In genomic region chr1:3251099-3251809, GRCh38 we compare ENCODE assay signal across 20 cellular contexts.
DNase-seq lines count a peak whose midpoint lies in the region; ATAC-seq and TF ChIP-seq lines count a peak whose summit lies in the region.
"Had no signal": no experiment of that assay in that cellular context is flagged by ENCODE, and none has a peak within 500 bp of the region (broad histone marks: within the 10 kb centered on the region; RNA-seq: fewer than 3 reads in every experiment).

No MANE protein-coding gene starts in this region.

- no peak overlapping the region for H3K27ac ChIP-seq in right cardiac atrium (ENCODE audit: low read length)
- peak overlapping the region in 3 of 4 donors; percentile 70 to 82 (median 77) for H3K27ac ChIP-seq in body of pancreas
- H3K27ac ChIP-seq in aorta (ENCODE audit: low read depth in 1 of 2, low read length in 2 of 2), result no peak overlapping the region
- H3K27ac ChIP-seq: GM23248 had no signal

- intact Hi-C loops in Right ventricle myocardium inferior (cut with DNase I) (no loop called here), right cardiac atrium (cut with DNase I) (no loop called here), body of pancreas (cut with DNase I) (no loop called here), aorta (cut with DNase I) (no loop called here)

- H3K9me3 ChIP-seq in right cardiac atrium (ENCODE audit: control insufficient read depth, low read length), result no peaks in the 10 kb centered on the region
- no peaks in the 10 kb centered on the region for H3K9me3 ChIP-seq in body of pancreas
- H3K9me3 ChIP-seq in mucosa of stomach (ENCODE audit: control insufficient read depth, low read length), result no peaks in the 10 kb centered on the region
- H3K9me3 ChIP-seq in aorta (ENCODE audit: control insufficient read depth, low read length), result no peaks in the 10 kb centered on the region
- H3K9me3 ChIP-seq: BE2C, HAP-1 had no signal

- TF ChIP-seq CTCF in body of pancreas (IDR thresholded peaks at IDR 0.05), result no peak

- H3K27me3 ChIP-seq in right cardiac atrium (ENCODE audit: control insufficient read depth, insufficient read depth) (no peaks in the 10 kb centered on the region), body of pancreas (no peaks in the 10 kb centered on the region), mucosa of stomach (ENCODE audit: control insufficient read depth, insufficient read depth, low read length) (no peaks in the 10 kb centered on the region), aorta (ENCODE audit: control insufficient read depth in 1 of 2, insufficient read depth in 2 of 2, low read length in 1 of 2) (no peaks in the 10 kb centered on the region)

- H3K4me1 ChIP-seq in right cardiac atrium (ENCODE audit: control insufficient read depth, insufficient read depth, low read length), result peaks cover 3% of the 10 kb centered on the region
- peaks cover 48% of the 10 kb centered on the region for H3K4me1 ChIP-seq in body of pancreas
- peaks cover 68% of the 10 kb centered on the region for H3K4me1 ChIP-seq in mucosa of stomach (ENCODE audit: control insufficient read depth, insufficient read depth, low read length)
- no peaks in the 10 kb centered on the region for H3K4me1 ChIP-seq in aorta (ENCODE audit: control insufficient read depth in 1 of 2, insufficient read depth in 2 of 2, low read length in 2 of 2)
- H3K4me1 ChIP-seq: BE2C had no signal

- WGBS in right cardiac atrium, result 74% methylated on average over 24 of the region's 24 CpGs
- 33 to 47% methylated on average over 15 to 23 of the region's 24 CpGs for WGBS in body of pancreas, 2 donors
- 77 to 80% methylated on average over 24 of the region's 24 CpGs for WGBS in aorta, 2 donors

- no peak for TF ChIP-seq POLR2A in body of pancreas (IDR thresholded peaks at IDR 0.05)

- ATAC-seq in Right ventricle myocardium inferior (peak; percentile 16), right cardiac atrium (no peak), body of pancreas (no peak), aorta (ENCODE audit: low FRiP score) (peak; percentile 11), GM18519 (IDR thresholded peaks at IDR 0.05; ENCODE audit: low FRiP score, unreplicated experiment) (no peak)

- no peaks in the 10 kb centered on the region for H3K36me3 ChIP-seq in body of pancreas (replicated peaks in 1 of 2; ENCODE audit: insufficient read depth in 1 of 2, low read depth in 2 of 2)
- H3K36me3 ChIP-seq in mucosa of stomach (ENCODE audit: control insufficient read depth, insufficient read depth, low read length), result no peaks in the 10 kb centered on the region
- H3K36me3 ChIP-seq in aorta (ENCODE audit: control insufficient read depth in 1 of 2, insufficient read depth in 2 of 2, low read length in 1 of 2), result no peaks in the 10 kb centered on the region
- H3K36me3 ChIP-seq: BE2C, HAP-1 had no signal

- peak overlapping the region; percentile 57 for H3K9ac ChIP-seq in mucosa of stomach (ENCODE audit: low read length)
- H3K9ac ChIP-seq: GM23248 had no signal

- peak; percentile 9 for DNase-seq in Right ventricle myocardium inferior (ENCODE audit: missing footprints)
- DNase-seq in right cardiac atrium, result no peak
- peak in 1 of 4 donors; percentile 26 for DNase-seq in body of pancreas
- DNase-seq in aorta, result no peak
- no peak for DNase-seq in NCI-H2227 treated with DMSO at 0.1 percent for 48 hours (lab: John Stamatoyannopoulos, UW)
- DNase-seq in HuH-7.5 (ENCODE audit: low spot score), result no peak
- DNase-seq: 8988T; BE2C; CD4-positive, CD25-positive, alpha-beta regulatory T cell; COR-L47; DMS 273 treated with DMSO at 0.1 percent for 48 hours; DND-41; GM23248; NCI-H1105 treated with DMSO at 0.1 percent for 48 hours; NCI-H510A; NCI-H748 treated with DMSO at 0.1 percent for 48 hours; NK-92 treated with Interleukin-12 subunit alpha and Interleukin-12 subunit beta, amount 100 ng/mL, for 24 hours had no signal

- H3K4me3 ChIP-seq in right cardiac atrium (ENCODE audit: low read length), result no peak overlapping the region
- no peak overlapping the region for H3K4me3 ChIP-seq in body of pancreas
- H3K4me3 ChIP-seq in mucosa of stomach (ENCODE audit: low read length), result no peak overlapping the region
- no peak overlapping the region for H3K4me3 ChIP-seq in aorta (ENCODE audit: low read length in 2 of 2)
- H3K4me3 ChIP-seq: GM23248, HAP-1 had no signal

Comparison
In these comparisons a context has a peak if more than half of its experiments do, and no peak if none do; other contexts are left out.
1. ATAC-seq: peak in Right ventricle myocardium inferior (single experiment) and aorta (single experiment); none in right cardiac atrium (0 of 2), body of pancreas (single experiment) and GM18519 (single experiment).
2. H3K27ac ChIP-seq: peak in body of pancreas (3 of 4); none in right cardiac atrium (single experiment) and aorta (0 of 2).